ENCODE assay signal across 14 cellular contexts in the genomic region with DNA sequence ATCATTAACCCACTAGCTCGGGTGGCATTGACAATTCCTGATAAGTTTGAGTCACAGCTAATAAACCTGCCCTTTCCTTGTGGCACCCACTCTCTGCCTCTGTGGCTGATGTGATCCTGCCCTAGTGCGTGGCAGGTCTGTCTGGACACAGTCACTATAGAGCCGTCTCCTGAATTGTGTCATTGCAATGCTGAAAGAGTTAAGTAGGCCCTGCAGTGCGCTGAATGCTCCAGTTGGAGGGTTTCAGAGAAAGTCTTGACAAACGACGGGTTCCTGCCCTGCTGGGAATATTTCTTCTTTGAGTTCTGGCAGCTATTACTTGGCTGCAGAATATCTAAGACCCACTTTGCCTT. TPM values are rescaled to one million over a fixed set of nuclear protein-coding genes. Genes with fewer than 3 reads are reported as not detected.
A peak's percentile ranks its signal among the peaks of the same experiment; 100 is the strongest.
DNase-seq lines count a peak whose midpoint lies in the region; ATAC-seq and TF ChIP-seq lines count a peak whose summit lies in the region.
"Had no signal": no experiment of that assay in that cellular context is flagged by ENCODE, and none has a peak within 500 bp of the region (broad histone marks: within the 10 kb centered on the region; RNA-seq: fewer than 3 reads in every experiment).

No MANE protein-coding gene starts in this region.

- no TSS peak for BruUV-seq in PC-3 (replicated peaks; lab: Mats Ljungman, UMichigan)

- H3K36me3 ChIP-seq in PC-3 (ENCODE audit: low read depth, low read length) (peaks cover 10% of the 10 kb centered on the region; the same call in 1 of the 2 replicates), ectodermal cell (ENCODE audit: control insufficient read depth, insufficient read depth, low read length) (no peaks in the 10 kb centered on the region), muscle layer of duodenum (ENCODE audit: control insufficient read depth in 1 of 2, insufficient read depth in 2 of 2, low read length in 2 of 2) (peaks cover 6% of the 10 kb centered on the region in 2 donors)

- no peak overlapping the region for H3K4me3 ChIP-seq in PC-3 (ENCODE audit: low read length)
- H3K4me3 ChIP-seq in ectodermal cell (ENCODE audit: insufficient read depth, low read depth, low read length) = no peak overlapping the region
- H3K4me3 ChIP-seq in muscle layer of duodenum (ENCODE audit: low read depth in 1 of 2, low read length in 2 of 2) = peak overlapping the region in 1 of 2 donors; percentile 25
- H3K4me3 ChIP-seq: GM23338, skin epidermis had no signal

- H3K9me3 ChIP-seq in PC-3 (ENCODE audit: low read length) (no peaks in the 10 kb centered on the region), ectodermal cell (ENCODE audit: control insufficient read depth, low read length) (no peaks in the 10 kb centered on the region), muscle layer of duodenum (ENCODE audit: control insufficient read depth in 1 of 2, low read length in 2 of 2) (no peaks in the 10 kb centered on the region)
- H3K9me3 ChIP-seq: BE2C had no signal

- H3K4me1 Mint-ChIP-seq in progenitor cell of endocrine pancreas (ENCODE audit: low read depth) = peaks cover 6% of the 10 kb centered on the region
- peaks cover 0 to 2% of the 10 kb centered on the region in 2 donors for H3K4me1 Mint-ChIP-seq in effector memory CD8-positive, alpha-beta T cell (ENCODE audit: low read depth in 2 of 2)

- no peaks in the 10 kb centered on the region for H3K9me2 ChIP-seq in PC-3 (replicated peaks; ENCODE audit: low read length)

- CTCF ChIA-PET in PC-3 (lab: Charles Lee) = no interaction called here

- H3K27ac ChIP-seq in PC-3 (ENCODE audit: low read length) (peak overlapping the region; percentile 29), ectodermal cell (ENCODE audit: insufficient read depth, low read depth, low read length, poor library complexity, severe bottlenecking) (peak overlapping the region; percentile 73), muscle layer of duodenum (ENCODE audit: low read length) (peak overlapping the region; percentile 93), temporal lobe (ENCODE audit: low read depth, low read length) (peak overlapping the region; percentile 95)

- peaks cover 4% of the 10 kb centered on the region for H3F3A ChIP-seq in PC-3 (ENCODE audit: low read length, unreplicated experiment)

- H3K4me1 ChIP-seq in PC-3 (ENCODE audit: insufficient read depth, low read length) (peaks cover 27% of the 10 kb centered on the region), ectodermal cell (ENCODE audit: control insufficient read depth, insufficient read depth, low read length) (peaks cover 40% of the 10 kb centered on the region), muscle layer of duodenum (ENCODE audit: control insufficient read depth in 1 of 2, insufficient read depth in 2 of 2, low read length in 2 of 2) (peaks cover 48 to 56% of the 10 kb centered on the region in 2 donors)

- intact Hi-C loops in PC-3 (cut with micrococcal nuclease) = loop anchor here (1.0 kb wide), 1 partner anchor 114 kb away; no protein-coding TSS in a partner anchor

- TF ChIP-seq CTCF in PC-3 (conservative IDR thresholded peaks at IDR 0.05; ENCODE audit: low read depth, low read length) = no peak
- TF ChIP-seq CTCF in progenitor cell of endocrine pancreas (IDR thresholded peaks at IDR 0.05; ENCODE audit: unreplicated experiment) = no peak

- H3K27me3 Mint-ChIP-seq in progenitor cell of endocrine pancreas = no peaks in the 10 kb centered on the region
- H3K27me3 Mint-ChIP-seq in effector memory CD8-positive, alpha-beta T cell = no peaks in the 10 kb centered on the region
- H3K27me3 Mint-ChIP-seq: activated naive CD8-positive, alpha-beta T cell treated with anti-CD3 and anti-CD28 coated beads for 36 hours had no signal

- H3K4me2 ChIP-seq in PC-3 (ENCODE audit: low read length) = no peak overlapping the region
- H3K4me2 ChIP-seq: GM23338 had no signal

- H3K9me3 Mint-ChIP-seq in progenitor cell of endocrine pancreas (ENCODE audit: low read depth) = no peaks in the 10 kb centered on the region
- no peaks in the 10 kb centered on the region for H3K9me3 Mint-ChIP-seq in effector memory CD8-positive, alpha-beta T cell
- H3K9me3 Mint-ChIP-seq: activated naive CD8-positive, alpha-beta T cell treated with anti-CD3 and anti-CD28 coated beads for 36 hours; GM23338 had no signal

- H3K27me3 ChIP-seq in PC-3 (ENCODE audit: low read length) (no peaks in the 10 kb centered on the region), ectodermal cell (ENCODE audit: control insufficient read depth, insufficient read depth, low read length, poor library complexity, severe bottlenecking) (no peaks in the 10 kb centered on the region), muscle layer of duodenum (ENCODE audit: low read depth, low read length) (no peaks in the 10 kb centered on the region)
- H3K27me3 ChIP-seq: BE2C had no signal

- DNase-seq in PC-3 (no peak), progenitor cell of endocrine pancreas (ENCODE audit: low spot score, unreplicated experiment) (no peak), activated T-cell treated with anti-CD3 and anti-CD28 coated beads for 4 hours (no peak)
- DNase-seq in effector memory CD8-positive, alpha-beta T cell = no peak
- DNase-seq: activated CD4-positive, CD25-positive, alpha-beta regulatory T cell; activated naive CD8-positive, alpha-beta T cell treated with anti-CD3 and anti-CD28 coated beads for 36 hours; BE2C; DND-41 had no signal

- 66 to 67% methylated on average over 6 of the region's 6 CpGs for WGBS in ectodermal cell, 2 experiments

- ATAC-seq in PC-3 (no peak), GM21447 (IDR thresholded peaks at IDR 0.05; ENCODE audit: unreplicated experiment) (no peak)
- ATAC-seq in effector memory CD8-positive, alpha-beta T cell (replicated peaks) = no peak

- H3K36me3 Mint-ChIP-seq in progenitor cell of endocrine pancreas (ENCODE audit: insufficient read depth) = peaks cover 5% of the 10 kb centered on the region
- H3K36me3 Mint-ChIP-seq in effector memory CD8-positive, alpha-beta T cell (ENCODE audit: insufficient read depth) = peaks cover 11% of the 10 kb centered on the region

- no peaks in the 10 kb centered on the region for H4K20me1 ChIP-seq in PC-3 (ENCODE audit: low read length)

- POLR2A ChIA-PET in PC-3 (lab: Charles Lee; ENCODE audit: unreplicated experiment) = interaction anchor here (0.6 kb wide), 1 partner anchor 55 kb away, joined by 5 read pairs; no protein-coding TSS in a partner anchor

- no peak overlapping the region for H3K27ac Mint-ChIP-seq in progenitor cell of endocrine pancreas
- H3K27ac Mint-ChIP-seq in effector memory CD8-positive, alpha-beta T cell = no peak overlapping the region
- H3K27ac Mint-ChIP-seq: activated naive CD8-positive, alpha-beta T cell treated with anti-CD3 and anti-CD28 coated beads for 36 hours had no signal

- no peak overlapping the region for H3K9ac ChIP-seq in PC-3 (ENCODE audit: low read length)

- no peak overlapping the region for H3K4me3 Mint-ChIP-seq in progenitor cell of endocrine pancreas (ENCODE audit: low read depth)
- H3K4me3 Mint-ChIP-seq in effector memory CD8-positive, alpha-beta T cell = no peak overlapping the region
- H3K4me3 Mint-ChIP-seq: activated naive CD8-positive, alpha-beta T cell treated with anti-CD3 and anti-CD28 coated beads for 36 hours; GM23338 had no signal

- no peak overlapping the region for H2AFZ ChIP-seq in PC-3 (ENCODE audit: low read length)
- H2AFZ ChIP-seq: GM23338 had no signal

- no peaks in the 10 kb centered on the region for H3K79me2 ChIP-seq in PC-3 (ENCODE audit: low read length)

RNA-seq across cellular contexts. Expression of gene C11orf96, which starts 19.5 kb away (rescaled TPM):
- total RNA-seq in PC-3 (2014; rRNA removed) (0.69 TPM in 1 of 2 replicates, not detected in the other), temporal lobe (10.8 TPM), progenitor cell of endocrine pancreas (0.38 and 0.47 TPM in 2 replicates)
- 4.4 TPM for polyA plus RNA-seq in ectodermal cell (2013, experiment 1 of 4)
- 3.3 TPM for polyA plus RNA-seq in ectodermal cell (2013, experiment 2 of 4)
- polyA plus RNA-seq in ectodermal cell (2013, experiment 3 of 4) = 5.9 TPM
- polyA plus RNA-seq in ectodermal cell (2013, experiment 4 of 4) = 6.7 TPM

RNA-seq across cellular contexts. Expression of gene ALKBH3, which starts 42.3 kb away (rescaled TPM):
- total RNA-seq in PC-3 (2014; rRNA removed) = 55.5 and 60.2 TPM in 2 replicates
- 25.8 TPM for polyA plus RNA-seq in ectodermal cell (2013, experiment 1 of 4)
- 27.7 TPM for polyA plus RNA-seq in ectodermal cell (2013, experiment 2 of 4)
- polyA plus RNA-seq in ectodermal cell (2013, experiment 3 of 4) = 25.1 TPM
- polyA plus RNA-seq in ectodermal cell (2013, experiment 4 of 4) = 23.8 TPM
- 12.8 TPM for total RNA-seq in temporal lobe
- 19.8 and 22.0 TPM in 2 replicates for total RNA-seq in progenitor cell of endocrine pancreas

Comparison
In these comparisons a context has a peak if more than half of its experiments do, and no peak if none do; other contexts are left out.
1. H3K27ac ChIP-seq: peak in every context shown above with its lines; median percentile 95 in temporal lobe; 93 in muscle layer of duodenum; 73 in ectodermal cell; 29 in PC-3.